13 cellular contexts compared by ENCODE assay signal in the genomic region with DNA sequence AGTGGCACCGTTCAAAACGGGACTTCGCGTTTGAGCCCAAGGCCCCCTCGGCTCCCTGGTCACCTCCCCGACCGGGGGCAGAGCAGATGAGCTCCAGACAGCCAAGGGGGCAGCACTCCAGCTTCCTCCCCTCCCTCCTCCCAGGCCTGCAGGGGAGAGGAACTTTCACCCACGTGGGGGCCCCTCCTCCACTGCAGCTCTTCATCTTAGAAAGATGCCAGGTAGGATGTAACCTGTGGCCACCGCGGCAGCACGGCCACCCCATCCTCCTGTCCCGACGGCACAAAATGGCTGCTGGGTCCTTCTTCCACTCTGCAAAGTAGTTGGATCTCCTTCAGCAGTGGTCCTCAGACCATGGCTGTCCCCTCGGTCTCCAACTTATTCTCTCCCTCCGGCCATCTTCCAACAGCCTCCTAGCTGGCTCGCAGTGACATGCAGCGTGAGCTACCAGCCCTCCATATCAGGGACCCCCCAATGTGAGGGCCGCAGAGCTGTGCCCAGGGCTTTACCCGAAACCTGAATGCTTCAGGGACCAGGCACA.
"Had no signal": no experiment of that assay in that cellular context is flagged by ENCODE, and none has a peak within 500 bp of the region (broad histone marks: within the 10 kb centered on the region; RNA-seq: fewer than 3 reads in every experiment).

No MANE protein-coding gene starts in this region.

- H3K36me3 ChIP-seq: ascending aorta, breast epithelium, gastroesophageal sphincter, heart right ventricle, left lung, tibial nerve had no signal

- H3K9me3 ChIP-seq: ascending aorta, breast epithelium, gastroesophageal sphincter, heart right ventricle, left lung, tibial nerve had no signal

- ATAC-seq: gastroesophageal sphincter, heart right ventricle, left lung had no signal

- H3K27me3 ChIP-seq: ascending aorta, breast epithelium, gastroesophageal sphincter, heart right ventricle, left lung, tibial nerve had no signal

- H3K36me3 Mint-ChIP-seq: memory B cell had no signal

- H3K4me3 Mint-ChIP-seq: memory B cell had no signal

- H3K27ac Mint-ChIP-seq: memory B cell had no signal

- DNase-seq: activated CD4-positive, alpha-beta T cell treated with anti-CD3 and anti-CD28 coated beads, Interleukin-2, amount 50 U/mL, for 48 hours; activated CD4-positive, CD25-positive, alpha-beta regulatory T cell; dermis blood vessel endothelial cell; heart right ventricle; left lung; stimulated activated CD4-positive, alpha-beta T cell treated with anti-CD3 and anti-CD28 coated beads, Interleukin-2, amount 100 ng/mL, for 48 hours; stimulated activated naive CD4-positive, alpha-beta T cell treated with Interleukin-2 at 50 U/mL for 16 hours; substantia nigra had no signal

- H3K4me3 ChIP-seq: ascending aorta, breast epithelium, gastroesophageal sphincter, heart right ventricle, left lung, tibial nerve had no signal

- H3K4me1 ChIP-seq: ascending aorta, breast epithelium had no signal

- H3K9me3 Mint-ChIP-seq: memory B cell had no signal

- H3K27ac ChIP-seq: ascending aorta, breast epithelium, heart right ventricle, left lung, tibial nerve had no signal
